2 cellular contexts compared by ENCODE assay signal in the genomic region with DNA sequence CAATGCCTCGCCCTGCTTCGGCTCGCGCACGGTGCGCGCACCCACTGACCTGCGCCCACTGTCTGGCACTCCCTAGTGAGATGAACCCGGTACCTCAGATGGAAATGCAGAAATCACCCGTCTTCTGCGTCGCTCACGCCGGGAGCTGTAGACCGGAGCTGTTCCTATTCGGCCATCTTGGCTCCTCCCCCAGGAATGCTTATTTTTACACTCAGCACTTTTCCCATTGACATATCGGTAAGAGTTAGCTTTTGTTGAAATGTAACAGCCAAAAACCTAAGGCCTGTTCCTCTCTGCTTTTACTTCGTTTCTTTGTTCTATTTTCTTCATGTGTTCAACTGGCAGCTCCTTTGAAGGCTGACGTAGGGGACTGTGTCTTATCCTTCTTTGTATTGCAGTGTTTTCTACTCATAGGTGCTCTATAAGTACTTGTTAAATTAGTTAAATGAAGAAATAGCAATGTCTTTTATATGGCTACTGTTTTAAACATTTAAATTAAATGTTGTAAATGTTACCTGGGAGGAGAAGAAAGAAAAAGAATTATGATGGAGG. TPM values are rescaled to one million over a fixed set of nuclear protein-coding genes. Genes with fewer than 3 reads are reported as not detected.
"Had no signal": no experiment of that assay in that cellular context is flagged by ENCODE, and none has a peak within 500 bp of the region (broad histone marks: within the 10 kb centered on the region; RNA-seq: fewer than 3 reads in every experiment).

No MANE protein-coding gene starts in this region.

RNA-seq across cellular contexts. Expression of a gene that starts 34.7 kb away (rescaled TPM):
- total RNA-seq: activated naive CD4-positive, alpha-beta T cell treated with anti-CD3 and anti-CD28 coated beads, Interleukin-2, amount 50 U/mL, for 72 hours had no signal
- polyA plus RNA-seq: mammary epithelial cell had no signal
